18 cellular contexts compared by ENCODE assay signal in genomic region chr6:65259080-65259479, GRCh38.
A peak's percentile ranks its signal among the peaks of the same experiment; 100 is the strongest.
DNase-seq lines count a peak whose midpoint lies in the region; ATAC-seq, FAIRE-seq and TF ChIP-seq lines count a peak whose summit lies in the region.
"Had no signal": no experiment of that assay in that cellular context is flagged by ENCODE, and none has a peak within 500 bp of the region (broad histone marks: within the 10 kb centered on the region; RNA-seq: fewer than 3 reads in every experiment).

No MANE protein-coding gene starts in this region.

- DNase-seq in H54 (ENCODE audit: insufficient read length, low spot score) (peak; percentile 3), NCI-H2081 treated with DMSO at 0.1 percent for 48 hours (lab: John Stamatoyannopoulos, UW) (peak; percentile 7), dermis blood vessel endothelial cell (peak; percentile 13), non-pigmented ciliary epithelial cell (ENCODE audit: low read depth) (peak; percentile 23), NCI-H1436 treated with DMSO at 0.1 percent for 48 hours (lab: John Stamatoyannopoulos, UW) (no peak)
- DNase-seq: activated CD4-positive, alpha-beta T cell treated with anti-CD3 and anti-CD28 coated beads, Interleukin-2, amount 50 U/mL, for 48 hours; activated naive CD4-positive, alpha-beta T cell; Calu3; glutamatergic neuron; HFFc6; lower lobe of right lung; NCI-H1092 treated with DMSO at 0.1 percent for 48 hours; NK-92 treated with Interleukin-12 subunit alpha and Interleukin-12 subunit beta, amount 100 ng/mL, for 24 hours; stimulated activated CD4-positive, alpha-beta T cell treated with anti-CD3 and anti-CD28 coated beads, Interleukin-4, amount 100 ng/mL, for 24 hours; stimulated activated naive CD8-positive, alpha-beta T cell treated with anti-CD3 and anti-CD28 coated beads, Interleukin-15, amount 100 ng/mL, for 72 hours had no signal

- peak; percentile 84 for FAIRE-seq in H54 (lab: Jason Lieb, UNC)
- FAIRE-seq: colon had no signal

- TF ChIP-seq POLR2A in H54 (IDR thresholded peaks at IDR 0.05; ENCODE audit: low read depth, low read length): no peak

- ATAC-seq in GM21528 (IDR thresholded peaks at IDR 0.05; ENCODE audit: low FRiP score, unreplicated experiment) (no peak), HG02678 (IDR thresholded peaks at IDR 0.05; ENCODE audit: unreplicated experiment) (no peak)
- ATAC-seq: lower lobe of right lung; stimulated activated naive CD8-positive, alpha-beta T cell treated with anti-CD3 and anti-CD28 coated beads, Interleukin-15, amount 100 ng/mL, for 72 hours had no signal
